In the genomic region with DNA sequence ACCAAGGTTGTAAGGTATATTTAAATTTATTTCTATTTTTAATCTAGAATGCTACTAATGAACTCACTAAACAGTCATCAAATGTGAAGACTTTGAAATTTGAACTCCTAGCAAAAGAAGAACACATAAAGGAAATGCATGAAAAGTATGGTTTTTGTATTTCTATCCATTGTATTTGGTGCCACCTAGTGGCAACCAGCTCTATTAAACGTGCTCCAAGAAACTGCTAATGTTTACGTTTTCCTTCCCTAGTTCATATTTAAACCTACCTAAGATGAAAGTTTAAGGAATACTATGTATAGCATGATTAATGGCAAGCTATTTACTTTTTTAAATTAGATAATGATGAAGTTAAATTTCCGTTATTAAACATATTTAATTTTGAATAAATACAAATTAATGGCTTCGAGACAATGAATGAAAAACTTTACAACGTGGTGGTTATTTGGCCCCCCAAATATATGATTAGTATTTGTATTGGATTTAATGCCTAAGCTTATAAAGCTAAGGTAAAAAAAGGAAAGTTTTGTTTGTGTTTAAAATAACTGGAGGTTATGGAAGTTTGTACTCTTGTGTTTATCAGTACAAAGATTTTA, we compare ENCODE assay signal across 8 cellular contexts.
A peak's percentile ranks its signal among the peaks of the same experiment; 100 is the strongest.
DNase-seq lines count a peak whose midpoint lies in the region; ATAC-seq and TF ChIP-seq lines count a peak whose summit lies in the region.

No MANE protein-coding gene starts in this region.

- peak; percentile 61 for TF ChIP-seq CTCF in BJ (IDR thresholded peaks at IDR 0.05; ENCODE audit: insufficient read depth, low read depth, low read length)
- peak; percentile 44 for TF ChIP-seq CTCF in GM12874 (IDR thresholded peaks at IDR 0.05; ENCODE audit: insufficient read depth, low read depth, low read length)
- TF ChIP-seq CTCF in mammary epithelial cell (conservative IDR thresholded peaks at IDR 0.05 in 1 of 2, IDR thresholded peaks at IDR 0.05 in 1 of 2; ENCODE audit: extremely low read depth in 1 of 2, insufficient read depth in 1 of 2, low read depth in 1 of 2, low read length in 2 of 2) = peak; percentile 65 to 67
- TF ChIP-seq CTCF in right lobe of liver (IDR thresholded peaks at IDR 0.05) = peak; percentile 75 to 83 (median 77)

- H3K9ac ChIP-seq in mammary epithelial cell (ENCODE audit: insufficient read depth, low read length) = no peak overlapping the region

- H3K4me3 ChIP-seq in BJ (ENCODE audit: low read depth, low read length) (no peak overlapping the region), mammary epithelial cell (replicated peaks in 1 of 3; ENCODE audit: insufficient read depth in 1 of 3, low read depth in 2 of 3, low read length in 3 of 3) (no peak overlapping the region), right lobe of liver (no peak overlapping the region)

- H3K27ac ChIP-seq in mammary epithelial cell (ENCODE audit: insufficient read depth, low read depth, low read length) (no peak overlapping the region), right lobe of liver (no peak overlapping the region)

- intact Hi-C loops in mammary epithelial cell (cut with micrococcal nuclease) = loop anchor here (1.0 to 2.0 kb wide), 3 partner anchors 244 to 400 kb away; no protein-coding TSS in a partner anchor
- intact Hi-C loops in right lobe of liver (cut with DNase I) = loop anchor here in 1 of 2 donors (10.0 kb wide), 1 partner anchor 348 kb away; no protein-coding TSS in a partner anchor

- H3K4me2 ChIP-seq in mammary epithelial cell (ENCODE audit: insufficient read depth, low read depth, low read length) = no peak overlapping the region

- no TSS peak for BruUV-seq in mammary epithelial cell (replicated peaks; lab: Mats Ljungman, UMichigan)

- H2AFZ ChIP-seq in mammary epithelial cell (ENCODE audit: low read depth, low read length) = no peak overlapping the region

- H3K36me3 ChIP-seq in BJ (ENCODE audit: control insufficient read depth, insufficient read depth, low read length) = no peaks in the 10 kb centered on the region
- no peaks in the 10 kb centered on the region for H3K36me3 ChIP-seq in mammary epithelial cell (ENCODE audit: insufficient read depth, low read length)
- H3K36me3 ChIP-seq in right lobe of liver = peaks cover 0 to 14% (median 1%) of the 10 kb centered on the region in 4 donors

- POLR2A ChIA-PET in BJ (lab: Charles Lee) = no interaction called here

- H3K9me3 ChIP-seq in mammary epithelial cell (replicated peaks; ENCODE audit: insufficient read depth, low read length) (no peaks in the 10 kb centered on the region), right lobe of liver (no peaks in the 10 kb centered on the region)

- WGBS in mammary epithelial cell (ENCODE audit: low coverage, missing lambda C conversion rate) = 43% methylated on average over 5 of the region's 5 CpGs
- WGBS in right lobe of liver (ENCODE audit: insufficient coverage, low coverage, low lambda C conversion rate, missing lambda C conversion rate) = 45% methylated on average over 5 of the region's 5 CpGs

- H4K20me1 ChIP-seq in mammary epithelial cell (ENCODE audit: insufficient read depth, low read length) = no peaks in the 10 kb centered on the region

- no peaks in the 10 kb centered on the region for H3K4me1 ChIP-seq in mammary epithelial cell (ENCODE audit: insufficient read depth, low read length)
- H3K4me1 ChIP-seq in right lobe of liver = no peaks in the 10 kb centered on the region

- dilution Hi-C loops in mammary epithelial cell (cut with HindIII; ENCODE audit: low sequenced_read_pairs) = no loop called here

- CTCF ChIA-PET in BJ (lab: Yijun Ruan, JAX) = interaction anchor here (0.5 to 2.0 kb wide), 13 partner anchors 13 to 1633 kb away, joined by 3 to 13 read pairs (median 3); no protein-coding TSS in a partner anchor
- CTCF ChIA-PET in mammary epithelial cell (lab: Charles Lee; ENCODE audit: low non-redundant PET) = interaction anchor here (0.6 to 0.7 kb wide), 2 partner anchors 87 to 1948 kb away, joined by 3 to 5 read pairs; no protein-coding TSS in a partner anchor

- DNase-seq in BJ (ENCODE audit: low read depth) (peak; percentile 17), NCI-H748 (lab: John Stamatoyannopoulos, UW; ENCODE audit: unreplicated experiment) (peak; percentile 68), mammary epithelial cell (peak; percentile 27), right lobe of liver (no peak)

- peak; percentile 60 for ATAC-seq in HG03520 (IDR thresholded peaks at IDR 0.05; ENCODE audit: unreplicated experiment)
- ATAC-seq in right lobe of liver = peak; percentile 70 to 80 (median 78)
- ATAC-seq in HG02938 (IDR thresholded peaks at IDR 0.05; ENCODE audit: unreplicated experiment) = no peak
- ATAC-seq in HG03342 (IDR thresholded peaks at IDR 0.05; ENCODE audit: unreplicated experiment) = no peak

- in situ Hi-C loops in mammary epithelial cell (cut with MboI; ENCODE audit: low sequenced_read_pairs in 2 of 2) = loop anchor here in 1 of 2 donors (25.0 kb wide), 1 partner anchor 351 kb away; no protein-coding TSS in a partner anchor

- no peaks in the 10 kb centered on the region for H3K79me2 ChIP-seq in mammary epithelial cell (ENCODE audit: insufficient read depth, low read length)

- H3K27me3 ChIP-seq in BJ (ENCODE audit: control insufficient read depth, insufficient read depth, low read length) (no peaks in the 10 kb centered on the region), mammary epithelial cell (ENCODE audit: insufficient read depth, low read length) (no peaks in the 10 kb centered on the region), right lobe of liver (no peaks in the 10 kb centered on the region)

- no peak for TF ChIP-seq POLR2A in right lobe of liver (IDR thresholded peaks at IDR 0.05)

Comparison
In these comparisons a context has a peak if more than half of its experiments do, and no peak if none do; other contexts are left out.
1. DNase-seq: peak in BJ (single experiment), NCI-H748 (single experiment) and mammary epithelial cell (single experiment); none in right lobe of liver (0 of 3).
2. ATAC-seq: peak in HG03520 (single experiment) and right lobe of liver (4 of 4); none in HG02938 (single experiment) and HG03342 (single experiment).
3. Peak in every context shown above with its lines, with median percentiles within 50 percentile points of each other: CTCF ChIP-seq.